9 cellular contexts compared by ENCODE assay signal in the genomic region with DNA sequence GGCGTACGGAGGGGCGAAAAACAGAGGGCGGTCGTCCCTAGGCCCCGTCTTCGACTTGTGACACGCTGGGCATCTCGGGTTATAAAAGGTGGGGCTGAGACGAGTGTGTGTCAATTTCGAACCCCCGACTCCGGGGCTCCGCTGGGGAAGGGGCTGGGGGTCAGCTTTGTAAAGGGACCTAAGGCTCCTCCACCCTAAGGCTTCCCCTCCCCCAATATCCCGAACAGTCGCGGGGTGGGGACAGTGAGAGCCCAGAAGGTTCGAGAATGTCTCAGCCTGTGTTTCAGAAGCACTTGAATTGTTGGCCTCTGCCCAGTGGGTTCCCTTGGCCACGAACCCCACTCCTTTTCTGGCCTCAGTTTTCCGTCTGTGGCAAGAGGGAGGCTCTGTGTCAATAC. TPM values are rescaled to one million over a fixed set of nuclear protein-coding genes. Genes with fewer than 3 reads are reported as not detected.
DNase-seq lines count a peak whose midpoint lies in the region; ATAC-seq and TF ChIP-seq lines count a peak whose summit lies in the region.
"Had no signal": no experiment of that assay in that cellular context is flagged by ENCODE, and none has a peak within 500 bp of the region (broad histone marks: within the 10 kb centered on the region; RNA-seq: fewer than 3 reads in every experiment).

No MANE protein-coding gene starts in this region.

- peak overlapping the region; percentile 96 for H2AFZ ChIP-seq in OCI-LY3 (ENCODE audit: low read depth, low read length)

- peaks cover 38% of the 10 kb centered on the region for H3K4me1 Mint-ChIP-seq in chondrocyte (ENCODE audit: low read depth)

- no peak for ATAC-seq in HG02938 (IDR thresholded peaks at IDR 0.05; ENCODE audit: unreplicated experiment)
- ATAC-seq in HG03432 (IDR thresholded peaks at IDR 0.05; ENCODE audit: unreplicated experiment) = no peak

- TF ChIP-seq CTCF in OCI-LY3 (IDR thresholded peaks at IDR 0.05; ENCODE audit: low read depth, low read length) (no peak), chondrocyte (IDR thresholded peaks at IDR 0.05) (no peak), lower leg skin (IDR thresholded peaks at IDR 0.05) (no peak), suprapubic skin (IDR thresholded peaks at IDR 0.05) (no peak)

- H3K27ac ChIP-seq in OCI-LY3 (ENCODE audit: low read length) = peak overlapping the region; percentile 60; the same call in 1 of the 2 replicates
- peak overlapping the region; percentile 97 for H3K27ac ChIP-seq in suprapubic skin

- peak overlapping the region; percentile 88 for H3K9ac ChIP-seq in OCI-LY3 (ENCODE audit: low read length)

- H3K36me3 Mint-ChIP-seq in chondrocyte (ENCODE audit: low read depth) = peaks cover 14% of the 10 kb centered on the region

- H3K27ac Mint-ChIP-seq in chondrocyte (ENCODE audit: unreplicated experiment) = peak overlapping the region; percentile 94

- peak overlapping the region; percentile 98 for H3K4me3 Mint-ChIP-seq in chondrocyte (ENCODE audit: unreplicated experiment)

- H3K9me3 Mint-ChIP-seq in chondrocyte (ENCODE audit: low read depth) = no peaks in the 10 kb centered on the region

- TF ChIP-seq POLR2A in lower leg skin (IDR thresholded peaks at IDR 0.05) (no peak), suprapubic skin (IDR thresholded peaks at IDR 0.05) (no peak)

- H3K4me3 ChIP-seq in OCI-LY3 (ENCODE audit: low read length) (peak overlapping the region; percentile 86), lower leg skin (ENCODE audit: low read depth, poor library complexity, severe bottlenecking) (peak overlapping the region; percentile 98), suprapubic skin (peak overlapping the region; percentile 87)

- WGBS in lower leg skin, 2 donors = 0 to 1% methylated on average over 20 of the region's 20 CpGs
- WGBS in suprapubic skin = under 1% methylated on average over 15 of the region's 20 CpGs

- peaks cover 16% of the 10 kb centered on the region for H3K79me2 ChIP-seq in OCI-LY3 (ENCODE audit: low read length)

- peak overlapping the region; percentile 94 for H3K4me2 ChIP-seq in OCI-LY3 (ENCODE audit: low read length)

- no peaks in the 10 kb centered on the region for H3K27me3 ChIP-seq in OCI-LY3 (ENCODE audit: low read depth, low read length)
- no peaks in the 10 kb centered on the region for H3K27me3 ChIP-seq in suprapubic skin

- no peaks in the 10 kb centered on the region for H3K27me3 Mint-ChIP-seq in chondrocyte (ENCODE audit: low read depth)

- peaks cover 9% of the 10 kb centered on the region for H3K4me1 ChIP-seq in OCI-LY3 (ENCODE audit: low read length)
- peaks cover 58% of the 10 kb centered on the region for H3K4me1 ChIP-seq in suprapubic skin

- DNase-seq in GM03348 (ENCODE audit: low spot score) (peak; percentile 57), chondrocyte (ENCODE audit: low spot score) (no peak), lower leg skin (ENCODE audit: low spot score in 2 of 2) (no peak), suprapubic skin (ENCODE audit: low spot score in 2 of 2) (no peak)
- DNase-seq in central memory CD4-positive, alpha-beta T cell = no peak

- no peaks in the 10 kb centered on the region for H4K20me1 ChIP-seq in OCI-LY3 (ENCODE audit: insufficient read depth, low read length)

- intact Hi-C loops in lower leg skin (cut with DNase I; ENCODE audit: low total_unique reads) = no loop called here

- TF ChIP-seq EP300 in suprapubic skin (IDR thresholded peaks at IDR 0.05) = no peak

- no peaks in the 10 kb centered on the region for H3K36me3 ChIP-seq in OCI-LY3 (replicated peaks; ENCODE audit: low read depth, low read length)
- H3K36me3 ChIP-seq in suprapubic skin = peaks cover 29% of the 10 kb centered on the region

- H3K9me3 ChIP-seq in OCI-LY3 (ENCODE audit: insufficient read depth, low read length) (no peaks in the 10 kb centered on the region), suprapubic skin (no peaks in the 10 kb centered on the region)

RNA-seq across cellular contexts. Expression of a gene that starts 0.5 kb away (rescaled TPM):
- 285 to 351 TPM (median 337 TPM) in 3 replicates for total RNA-seq in chondrocyte
- total RNA-seq in lower leg skin = 100 to 1,000 TPM; 487 to 722 (median 609) TPM
- total RNA-seq in suprapubic skin = 100 to 1,000 TPM; 351 to 679 (median 517) TPM

RNA-seq across cellular contexts. Expression of a gene that starts 25.4 kb away (rescaled TPM):
- total RNA-seq in chondrocyte = not detected in 3 replicates
- total RNA-seq in lower leg skin = not detected
- not detected for total RNA-seq in suprapubic skin
- total RNA-seq: T-helper 2 cell treated with Interferon-gamma antibody and Interleukin-4, amounts not matched to agents 100 ng/mL and 5 ng/mL, for 36 hours had no signal

RNA-seq across cellular contexts. Expression of a gene that starts 33.6 kb away (rescaled TPM):
- total RNA-seq in chondrocyte (91.7 to 122 TPM (median 108 TPM) in 3 replicates), lower leg skin (100 to 1,000 TPM; 537 to 842 (median 746) TPM), suprapubic skin (100 to 1,000 TPM; 329 to 412 (median 356) TPM)

RNA-seq across cellular contexts. Expression of a gene that starts 42.8 kb away (rescaled TPM):
- total RNA-seq in chondrocyte = not detected in 3 replicates
- total RNA-seq in lower leg skin = not detected
- total RNA-seq in suprapubic skin = not detected
- total RNA-seq: T-helper 2 cell treated with Interferon-gamma antibody and Interleukin-4, amounts not matched to agents 100 ng/mL and 5 ng/mL, for 36 hours had no signal
